ENCODE assay signal across 1 cellular context in genomic region chr5:135437796-135438560, GRCh38.
TF ChIP-seq lines count a peak whose summit lies in the region.

No MANE protein-coding gene starts in this region.

TF ChIP-seq in K562, 482 proteins besides CTCF, POLR2A, EP300 and RAD21 (continued from another document):
- TF ChIP-seq ADNP (tag; IDR thresholded peaks at IDR 0.05) (0 out of 2 replicates have a peak, but pooled peaks have one; percentile 19), KDM5B (IDR thresholded peaks at IDR 0.05; ENCODE audit: insufficient replicate concordance, low read depth, low read length) (peak; percentile 19), ZNF740 (CRISPR knock-in tag; IDR thresholded peaks at IDR 0.05) (no peak), ZNF740 (tag; IDR thresholded peaks at IDR 0.05) (peak in 1 of 2 experiments; percentile 29; a peak in 1 of 4 replicates), L3MBTL2 (IDR thresholded peaks at IDR 0.05) (peak; percentile 66; the same call in 1 of the 2 replicates), CREB5 (CRISPR knock-in tag; IDR thresholded peaks at IDR 0.05) (no peak), CEBPG (CRISPR knock-in tag; IDR thresholded peaks at IDR 0.05) (peak; percentile 11; the same call in 1 of the 2 replicates), CEBPG (tag; conservative IDR thresholded peaks at IDR 0.05 in 1 of 2, IDR thresholded peaks at IDR 0.05 in 1 of 2) (no peak), SIN3B (IDR thresholded peaks at IDR 0.05; ENCODE audit: low read depth) (no peak), ZNF197 (CRISPR knock-in tag; IDR thresholded peaks at IDR 0.05; ENCODE audit: low read depth) (0 out of 2 replicates have a peak, but pooled peaks have one; percentile 4), CREB1 (IDR thresholded peaks at IDR 0.05) (no peak), CREB1 (CRISPR knock-in tag; IDR thresholded peaks at IDR 0.05) (no peak), THAP12 (CRISPR knock-in tag; IDR thresholded peaks at IDR 0.05) (no peak), ATF1 (CRISPR knock-in tag; IDR thresholded peaks at IDR 0.05) (no peak), ATF1 (tag; IDR thresholded peaks at IDR 0.05) (0 out of 2 replicates have a peak, but pooled peaks have one; percentile 10), SRSF9 (IDR thresholded peaks at IDR 0.05; ENCODE audit: borderline replicate concordance, low read depth, low read length) (no peak), CREB3L1 (IDR thresholded peaks at IDR 0.05; ENCODE audit: borderline replicate concordance, low read depth) (peak; percentile 32; the same call in 1 of the 2 replicates), NBN (IDR thresholded peaks at IDR 0.05; ENCODE audit: low read depth) (peak; percentile 5; the same call in 1 of the 2 replicates), ZFX (CRISPR knock-in tag; IDR thresholded peaks at IDR 0.05) (peak; percentile 19), E2F3 (CRISPR knock-in tag; IDR thresholded peaks at IDR 0.05) (no peak), CXXC5 (CRISPR knock-in tag; IDR thresholded peaks at IDR 0.05) (peak; percentile 8; the same call in 1 of the 2 replicates)
- TF ChIP-seq, protein P1, sequence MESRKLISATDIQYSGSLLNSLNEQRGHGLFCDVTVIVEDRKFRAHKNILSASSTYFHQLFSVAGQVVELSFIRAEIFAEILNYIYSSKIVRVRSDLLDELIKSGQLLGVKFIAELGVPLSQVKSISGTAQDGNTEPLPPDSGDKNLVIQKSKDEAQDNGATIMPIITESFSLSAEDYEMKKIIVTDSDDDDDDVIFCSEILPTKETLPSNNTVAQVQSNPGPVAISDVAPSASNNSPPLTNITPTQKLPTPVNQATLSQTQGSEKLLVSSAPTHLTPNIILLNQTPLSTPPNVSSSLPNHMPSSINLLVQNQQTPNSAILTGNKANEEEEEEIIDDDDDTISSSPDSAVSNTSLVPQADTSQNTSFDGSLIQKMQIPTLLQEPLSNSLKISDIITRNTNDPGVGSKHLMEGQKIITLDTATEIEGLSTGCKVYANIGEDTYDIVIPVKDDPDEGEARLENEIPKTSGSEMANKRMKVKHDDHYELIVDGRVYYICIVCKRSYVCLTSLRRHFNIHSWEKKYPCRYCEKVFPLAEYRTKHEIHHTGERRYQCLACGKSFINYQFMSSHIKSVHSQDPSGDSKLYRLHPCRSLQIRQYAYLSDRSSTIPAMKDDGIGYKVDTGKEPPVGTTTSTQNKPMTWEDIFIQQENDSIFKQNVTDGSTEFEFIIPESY (CRISPR knock-in tag; IDR thresholded peaks at IDR 0.05): peak; percentile 51
- TF ChIP-seq, protein P2, sequence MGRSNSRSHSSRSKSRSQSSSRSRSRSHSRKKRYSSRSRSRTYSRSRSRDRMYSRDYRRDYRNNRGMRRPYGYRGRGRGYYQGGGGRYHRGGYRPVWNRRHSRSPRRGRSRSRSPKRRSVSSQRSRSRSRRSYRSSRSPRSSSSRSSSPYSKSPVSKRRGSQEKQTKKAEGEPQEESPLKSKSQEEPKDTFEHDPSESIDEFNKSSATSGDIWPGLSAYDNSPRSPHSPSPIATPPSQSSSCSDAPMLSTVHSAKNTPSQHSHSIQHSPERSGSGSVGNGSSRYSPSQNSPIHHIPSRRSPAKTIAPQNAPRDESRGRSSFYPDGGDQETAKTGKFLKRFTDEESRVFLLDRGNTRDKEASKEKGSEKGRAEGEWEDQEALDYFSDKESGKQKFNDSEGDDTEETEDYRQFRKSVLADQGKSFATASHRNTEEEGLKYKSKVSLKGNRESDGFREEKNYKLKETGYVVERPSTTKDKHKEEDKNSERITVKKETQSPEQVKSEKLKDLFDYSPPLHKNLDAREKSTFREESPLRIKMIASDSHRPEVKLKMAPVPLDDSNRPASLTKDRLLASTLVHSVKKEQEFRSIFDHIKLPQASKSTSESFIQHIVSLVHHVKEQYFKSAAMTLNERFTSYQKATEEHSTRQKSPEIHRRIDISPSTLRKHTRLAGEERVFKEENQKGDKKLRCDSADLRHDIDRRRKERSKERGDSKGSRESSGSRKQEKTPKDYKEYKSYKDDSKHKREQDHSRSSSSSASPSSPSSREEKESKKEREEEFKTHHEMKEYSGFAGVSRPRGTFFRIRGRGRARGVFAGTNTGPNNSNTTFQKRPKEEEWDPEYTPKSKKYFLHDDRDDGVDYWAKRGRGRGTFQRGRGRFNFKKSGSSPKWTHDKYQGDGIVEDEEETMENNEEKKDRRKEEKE (IDR thresholded peaks at IDR 0.05; ENCODE audit: borderline replicate concordance in 1 of 2, control insufficient read depth in 1 of 2, low read depth in 2 of 2, low read length in 1 of 2): no peak
- TF ChIP-seq, protein P3, sequence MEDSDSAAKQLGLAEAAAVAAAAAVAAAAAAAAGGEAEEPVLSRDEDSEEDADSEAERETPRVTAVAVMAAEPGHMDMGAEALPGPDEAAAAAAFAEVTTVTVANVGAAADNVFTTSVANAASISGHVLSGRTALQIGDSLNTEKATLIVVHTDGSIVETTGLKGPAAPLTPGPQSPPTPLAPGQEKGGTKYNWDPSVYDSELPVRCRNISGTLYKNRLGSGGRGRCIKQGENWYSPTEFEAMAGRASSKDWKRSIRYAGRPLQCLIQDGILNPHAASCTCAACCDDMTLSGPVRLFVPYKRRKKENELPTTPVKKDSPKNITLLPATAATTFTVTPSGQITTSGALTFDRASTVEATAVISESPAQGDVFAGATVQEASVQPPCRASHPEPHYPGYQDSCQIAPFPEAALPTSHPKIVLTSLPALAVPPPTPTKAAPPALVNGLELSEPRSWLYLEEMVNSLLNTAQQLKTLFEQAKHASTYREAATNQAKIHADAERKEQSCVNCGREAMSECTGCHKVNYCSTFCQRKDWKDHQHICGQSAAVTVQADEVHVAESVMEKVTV (CRISPR knock-in tag; IDR thresholded peaks at IDR 0.05): no peak
